Comparison of ENCODE assay signal across 18 cellular contexts in the genomic region with DNA sequence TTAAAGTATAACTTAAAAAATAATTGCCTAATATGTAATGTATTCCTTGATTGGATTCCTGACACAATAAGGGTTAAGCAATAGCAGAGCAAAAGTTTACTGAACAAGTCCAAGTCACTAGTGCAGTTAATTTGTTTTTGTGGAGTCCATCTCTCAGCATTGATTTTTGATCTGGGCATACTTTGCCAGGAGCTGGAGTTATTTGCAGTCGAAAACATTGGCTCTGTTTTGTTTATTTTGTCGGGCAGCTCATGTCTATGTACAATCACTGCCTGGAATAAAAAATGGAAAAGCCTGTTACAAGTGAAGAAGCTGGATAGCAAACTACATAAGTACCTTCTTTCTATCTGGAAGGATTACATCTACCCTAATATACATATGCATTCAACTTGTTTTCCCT.
DNase-seq lines count a peak whose midpoint lies in the region; ATAC-seq and TF ChIP-seq lines count a peak whose summit lies in the region.
"Had no signal": no experiment of that assay in that cellular context is flagged by ENCODE, and none has a peak within 500 bp of the region (broad histone marks: within the 10 kb centered on the region; RNA-seq: fewer than 3 reads in every experiment).

No MANE protein-coding gene starts in this region.

- H3K4me3 ChIP-seq in right atrium auricular region, result no peak overlapping the region
- H3K4me3 ChIP-seq in smooth muscle cell, result no peak overlapping the region
- H3K4me3 ChIP-seq: HAP-1 had no signal

- H3K9me3 ChIP-seq in right atrium auricular region (no peaks in the 10 kb centered on the region), smooth muscle cell (replicated peaks; ENCODE audit: low read depth) (no peaks in the 10 kb centered on the region)
- H3K9me3 ChIP-seq: Caco-2, HAP-1 had no signal

- H2AFZ ChIP-seq in smooth muscle cell (ENCODE audit: low read depth), result no peak overlapping the region

- H3K9ac ChIP-seq in smooth muscle cell (ENCODE audit: low read depth), result no peak overlapping the region

- no peaks in the 10 kb centered on the region for H3K79me2 ChIP-seq in smooth muscle cell (ENCODE audit: low read depth)

- TF ChIP-seq CTCF in 22Rv1 (IDR thresholded peaks at IDR 0.05) (no peak), VCaP (conservative IDR thresholded peaks at IDR 0.05) (no peak), right atrium auricular region (IDR thresholded peaks at IDR 0.05) (no peak), smooth muscle cell (IDR thresholded peaks at IDR 0.05; ENCODE audit: borderline replicate concordance, insufficient read depth, poor library complexity, severe bottlenecking) (no peak)

- H4K20me1 ChIP-seq in smooth muscle cell (ENCODE audit: low read depth), result no peaks in the 10 kb centered on the region

- no peak overlapping the region for H3K27ac Mint-ChIP-seq in stimulated activated naive CD8-positive, alpha-beta T cell treated with anti-CD3 and anti-CD28 coated beads, Interleukin-15, amount 100 ng/mL, for 72 hours
- H3K27ac Mint-ChIP-seq: CD4-positive, CD25-positive, alpha-beta regulatory T cell; CD8-positive, alpha-beta T cell; HFFc6 had no signal

- H3K27me3 ChIP-seq in right atrium auricular region, result no peaks in the 10 kb centered on the region
- H3K27me3 ChIP-seq in smooth muscle cell (ENCODE audit: low read depth), result no peaks in the 10 kb centered on the region

- H3K36me3 ChIP-seq in right atrium auricular region (no peaks in the 10 kb centered on the region), smooth muscle cell (ENCODE audit: low read depth) (no peaks in the 10 kb centered on the region)
- H3K36me3 ChIP-seq: HAP-1 had no signal

- peak; percentile 45 for DNase-seq in DMS53 (lab: John Stamatoyannopoulos, UW)
- DNase-seq in mucosa of gallbladder (ENCODE audit: low spot score), result peak; percentile 50
- no peak for DNase-seq in stimulated activated naive CD8-positive, alpha-beta T cell treated with anti-CD3 and anti-CD28 coated beads, Interleukin-15, amount 100 ng/mL, for 72 hours
- DNase-seq in right atrium auricular region (ENCODE audit: low spot score), result no peak
- DNase-seq in smooth muscle cell (lab: John Stamatoyannopoulos, UW; ENCODE audit: unreplicated experiment), result no peak
- DNase-seq: C1 segment of cervical spinal cord; Caco-2; CD4-positive, CD25-positive, alpha-beta regulatory T cell; CD8-positive, alpha-beta T cell; DMS153; DMS79 treated with DMSO at 0.1 percent for 48 hours; GF-D8; GOT3; HFFc6 had no signal

- no peak overlapping the region for H3K4me3 Mint-ChIP-seq in stimulated activated naive CD8-positive, alpha-beta T cell treated with anti-CD3 and anti-CD28 coated beads, Interleukin-15, amount 100 ng/mL, for 72 hours
- H3K4me3 Mint-ChIP-seq: CD4-positive, CD25-positive, alpha-beta regulatory T cell; CD8-positive, alpha-beta T cell; HFFc6 had no signal

- ATAC-seq in HG03520 (IDR thresholded peaks at IDR 0.05; ENCODE audit: unreplicated experiment), result no peak
- no peak for ATAC-seq in stimulated activated naive CD8-positive, alpha-beta T cell treated with anti-CD3 and anti-CD28 coated beads, Interleukin-15, amount 100 ng/mL, for 72 hours
- ATAC-seq: CD8-positive, alpha-beta T cell had no signal

- peaks cover 0 to 14% of the 10 kb centered on the region in 2 donors for H3K9me3 Mint-ChIP-seq in stimulated activated naive CD8-positive, alpha-beta T cell treated with anti-CD3 and anti-CD28 coated beads, Interleukin-15, amount 100 ng/mL, for 72 hours

- no peaks in the 10 kb centered on the region for H3F3A ChIP-seq in smooth muscle cell (ENCODE audit: low read depth)

- H3K4me1 ChIP-seq in right atrium auricular region (no peaks in the 10 kb centered on the region), smooth muscle cell (ENCODE audit: low read depth) (no peaks in the 10 kb centered on the region)
- H3K4me1 ChIP-seq: Caco-2, HAP-1 had no signal

- no peak overlapping the region for H3K4me2 ChIP-seq in smooth muscle cell

- H3K27ac ChIP-seq in 22Rv1 (peak overlapping the region; percentile 37), VCaP (peak overlapping the region; percentile 64), right atrium auricular region (no peak overlapping the region), smooth muscle cell (ENCODE audit: low read depth) (no peak overlapping the region)

- no peaks in the 10 kb centered on the region for H3K4me1 Mint-ChIP-seq in stimulated activated naive CD8-positive, alpha-beta T cell treated with anti-CD3 and anti-CD28 coated beads, Interleukin-15, amount 100 ng/mL, for 72 hours
- H3K4me1 Mint-ChIP-seq: CD4-positive, CD25-positive, alpha-beta regulatory T cell had no signal

- H3K27me3 Mint-ChIP-seq in stimulated activated naive CD8-positive, alpha-beta T cell treated with anti-CD3 and anti-CD28 coated beads, Interleukin-15, amount 100 ng/mL, for 72 hours, result no peaks in the 10 kb centered on the region
- H3K27me3 Mint-ChIP-seq: CD4-positive, CD25-positive, alpha-beta regulatory T cell had no signal

- 100% methylated on average over 2 of the region's 2 CpGs for WGBS in smooth muscle cell (ENCODE audit: low lambda C conversion rate)

Comparison
In these comparisons a context has a peak if more than half of its experiments do, and no peak if none do; other contexts are left out.
1. H3K27ac ChIP-seq: peak in 22Rv1 (single experiment) and VCaP (single experiment); none in right atrium auricular region (0 of 2) and smooth muscle cell (single experiment).
2. DNase-seq: peak in DMS53 (single experiment) and mucosa of gallbladder (single experiment); none in stimulated activated naive CD8-positive, alpha-beta T cell treated with anti-CD3 and anti-CD28 coated beads, Interleukin-15, amount 100 ng/mL, for 72 hours (0 of 2), right atrium auricular region (single experiment) and smooth muscle cell (single experiment).